ENCODE assay signal across 23 cellular contexts in genomic region chr5:134245692-134246091, GRCh38. TPM values are rescaled to one million over a fixed set of nuclear protein-coding genes. Genes with fewer than 3 reads are reported as not detected.
DNase-seq lines count a peak whose midpoint lies in the region; ATAC-seq and TF ChIP-seq lines count a peak whose summit lies in the region.
"Had no signal": no experiment of that assay in that cellular context is flagged by ENCODE, and none has a peak within 500 bp of the region (broad histone marks: within the 10 kb centered on the region; RNA-seq: fewer than 3 reads in every experiment).

No MANE protein-coding gene starts in this region.

- H3K4me1 Mint-ChIP-seq in type B pancreatic cell (ENCODE audit: unreplicated experiment): peaks cover 20% of the 10 kb centered on the region
- H3K4me1 Mint-ChIP-seq: activated CD4-positive, alpha-beta memory T cell treated with anti-CD3 and anti-CD28 coated beads, Interleukin-2, amount 10 ng/mL, durations not matched to agents 7 days and 5 days had no signal

- H3K9me2 ChIP-seq in hepatocyte (replicated peaks; ENCODE audit: insufficient read depth): no peaks in the 10 kb centered on the region

- no peak overlapping the region for H2AFZ ChIP-seq in hepatocyte

- TF ChIP-seq CTCF in heart right ventricle (IDR thresholded peaks at IDR 0.05) (no peak), hepatocyte (IDR thresholded peaks at IDR 0.05; ENCODE audit: poor library complexity) (no peak), type B pancreatic cell (conservative IDR thresholded peaks at IDR 0.05) (no peak)

- peak overlapping the region in 7 of 10 donors; percentile 15 to 82 (median 69) for H3K27ac ChIP-seq in heart right ventricle
- peak overlapping the region; percentile 35; the same call in 1 of the 2 replicates for H3K27ac ChIP-seq in SJCRH30
- peak overlapping the region; percentile 79 for H3K27ac ChIP-seq in hepatocyte
- H3K27ac ChIP-seq: C4-2B, neural progenitor cell, prostate gland, spleen, stomach had no signal

- DNase-seq in heart right ventricle (no peak), left ventricle myocardium superior (no peak), SJCRH30 (no peak), hepatocyte (ENCODE audit: low spot score) (no peak), type B pancreatic cell (ENCODE audit: extremely low spot score, unreplicated experiment) (no peak), HAP-1 (ENCODE audit: low spot score in 2 of 2) (no peak), iPS-NIHi11 (ENCODE audit: low spot score) (no peak)
- DNase-seq: activated CD4-positive, alpha-beta memory T cell treated with anti-CD3 and anti-CD28 coated beads, Interleukin-2, amount 10 ng/mL, durations not matched to agents 7 days and 5 days; activated naive CD4-positive, alpha-beta T cell; amniotic stem cell; central memory CD4-positive, alpha-beta T cell; KG1; left colon; NCI-H1930; NCI-H774; spleen; stimulated activated CD4-positive, alpha-beta T cell treated with anti-CD3 and anti-CD28 coated beads, Interleukin-4, amount 100 ng/mL, for 4 hours; stomach had no signal

- H3K9me3 ChIP-seq in heart right ventricle: no peaks in the 10 kb centered on the region
- H3K9me3 ChIP-seq in SJCRH30 (replicated peaks): no peaks in the 10 kb centered on the region
- H3K9me3 ChIP-seq in hepatocyte (ENCODE audit: low read depth): no peaks in the 10 kb centered on the region
- H3K9me3 ChIP-seq in HAP-1: no peaks in the 10 kb centered on the region
- H3K9me3 ChIP-seq: gastroesophageal sphincter, prostate gland, spleen, stomach had no signal

- H3K27ac Mint-ChIP-seq in type B pancreatic cell: peak overlapping the region; percentile 88
- H3K27ac Mint-ChIP-seq: activated CD4-positive, alpha-beta memory T cell treated with anti-CD3 and anti-CD28 coated beads, Interleukin-2, amount 10 ng/mL, durations not matched to agents 7 days and 5 days; neural progenitor cell had no signal

- no peaks in the 10 kb centered on the region for H3K79me2 ChIP-seq in hepatocyte

- H3K36me3 Mint-ChIP-seq in type B pancreatic cell: no peaks in the 10 kb centered on the region
- H3K36me3 Mint-ChIP-seq: neural progenitor cell had no signal

- H3K4me2 ChIP-seq in hepatocyte: no peak overlapping the region

- ATAC-seq in heart right ventricle: no peak
- no peak for ATAC-seq in left ventricle myocardium superior
- no peak for ATAC-seq in GM18498 (IDR thresholded peaks at IDR 0.05; ENCODE audit: unreplicated experiment)
- ATAC-seq: gastroesophageal sphincter had no signal

- WGBS in heart right ventricle, 2 donors: 90 to 91% methylated on average over 2 of the region's 2 CpGs
- WGBS in hepatocyte (ENCODE audit: low lambda C conversion rate, missing lambda C conversion rate): 97% methylated on average over 2 of the region's 2 CpGs

- H3K4me3 Mint-ChIP-seq in type B pancreatic cell: no peak overlapping the region
- H3K4me3 Mint-ChIP-seq: activated CD4-positive, alpha-beta memory T cell treated with anti-CD3 and anti-CD28 coated beads, Interleukin-2, amount 10 ng/mL, durations not matched to agents 7 days and 5 days had no signal

- no peaks in the 10 kb centered on the region for H3K36me3 ChIP-seq in heart right ventricle
- no peaks in the 10 kb centered on the region for H3K36me3 ChIP-seq in SJCRH30
- no peaks in the 10 kb centered on the region for H3K36me3 ChIP-seq in hepatocyte (replicated peaks; ENCODE audit: insufficient read depth, low read depth)
- no peaks in the 10 kb centered on the region for H3K36me3 ChIP-seq in HAP-1 (replicated peaks)
- H3K36me3 ChIP-seq: gastroesophageal sphincter, neural progenitor cell, prostate gland, spleen, stomach had no signal

- in situ Hi-C loops in HAP-1 (cut with MboI; ENCODE audit: low sequenced_read_pairs): loop anchor here (5.0 kb wide), 1 partner anchor 37 kb away; no protein-coding TSS in a partner anchor

- no peaks in the 10 kb centered on the region for H4K20me1 ChIP-seq in hepatocyte (ENCODE audit: insufficient read depth, poor library complexity, severe bottlenecking)

- intact Hi-C loops in heart right ventricle (cut with DNase I) (loop anchor here in 1 of 10 donors (5.0 kb wide), 1 partner anchor 42 kb away; no protein-coding TSS in a partner anchor), left ventricle myocardium superior (cut with micrococcal nuclease) (no loop called here)

- H3K4me3 ChIP-seq in heart right ventricle: no peak overlapping the region
- no peak overlapping the region for H3K4me3 ChIP-seq in SJCRH30
- no peak overlapping the region for H3K4me3 ChIP-seq in hepatocyte
- no peak overlapping the region for H3K4me3 ChIP-seq in HAP-1
- H3K4me3 ChIP-seq: gastroesophageal sphincter, neural progenitor cell, prostate gland, spleen, stomach had no signal

- H3K9me3 Mint-ChIP-seq in type B pancreatic cell: no peaks in the 10 kb centered on the region
- H3K9me3 Mint-ChIP-seq: activated CD4-positive, alpha-beta memory T cell treated with anti-CD3 and anti-CD28 coated beads, Interleukin-2, amount 10 ng/mL, durations not matched to agents 7 days and 5 days; neural progenitor cell had no signal

- H3K4me1 ChIP-seq in heart right ventricle (peaks cover 0 to 69% (median 33%) of the 10 kb centered on the region in 9 donors), SJCRH30 (peaks cover 10% of the 10 kb centered on the region), hepatocyte (ENCODE audit: insufficient read depth) (peaks cover 13% of the 10 kb centered on the region), HAP-1 (peaks cover 11% of the 10 kb centered on the region)
- H3K4me1 ChIP-seq: prostate gland had no signal

- no peaks in the 10 kb centered on the region for H3K27me3 Mint-ChIP-seq in type B pancreatic cell
- H3K27me3 Mint-ChIP-seq: activated CD4-positive, alpha-beta memory T cell treated with anti-CD3 and anti-CD28 coated beads, Interleukin-2, amount 10 ng/mL, durations not matched to agents 7 days and 5 days had no signal

- H3K27me3 ChIP-seq in heart right ventricle (no peaks in the 10 kb centered on the region), SJCRH30 (no peaks in the 10 kb centered on the region), hepatocyte (no peaks in the 10 kb centered on the region), HAP-1 (ENCODE audit: low read depth) (no peaks in the 10 kb centered on the region)
- H3K27me3 ChIP-seq: gastroesophageal sphincter, neural progenitor cell, spleen, stomach had no signal

RNA-seq across cellular contexts. Expression of gene PPP2CA, which starts 19.8 kb away (rescaled TPM):
- 100 to 1,000 TPM; 136 to 249 (median 184) TPM for total RNA-seq in heart right ventricle
- polyA plus RNA-seq in heart right ventricle: 100 to 1,000 TPM in 1 of 2 donors, 10 to 100 TPM in 1; 47.1 to 100 TPM
- 143 TPM for total RNA-seq in left ventricle myocardium superior
- total RNA-seq in SJCRH30 (2014; rRNA removed; shearing (Covaris generic)): 163 and 179 TPM in 2 replicates
- 186 and 195 TPM in 2 replicates for total RNA-seq in hepatocyte
- polyA plus RNA-seq in hepatocyte: 232 and 249 TPM in 2 replicates
- 141 and 152 TPM in 2 replicates for total RNA-seq in type B pancreatic cell (ENCODE audit: low replicate concordance)
